ENCODE assay signal across 8 cellular contexts in the genomic region with DNA sequence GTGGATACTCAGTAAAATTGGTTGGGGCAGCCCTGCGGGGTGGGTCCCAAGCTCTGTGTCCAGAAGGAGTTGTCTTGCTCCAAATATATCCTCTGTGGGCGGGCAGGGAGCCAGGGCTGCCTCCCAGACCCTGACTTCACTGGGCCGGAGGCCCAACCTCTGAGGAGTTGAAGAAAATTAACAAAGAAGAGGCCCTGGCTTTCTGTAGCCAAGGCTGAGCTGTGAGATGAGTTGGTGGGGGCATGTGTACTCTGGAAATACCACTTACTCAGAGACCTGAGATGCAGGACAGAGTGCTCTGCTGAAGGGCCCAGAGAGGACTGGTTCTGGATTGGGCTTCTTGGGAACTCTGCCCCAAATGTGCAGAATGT.
DNase-seq lines count a peak whose midpoint lies in the region; ATAC-seq lines count a peak whose summit lies in the region.

No MANE protein-coding gene starts in this region.

- H3K4me1 Mint-ChIP-seq in activated T-helper 2 cell treated with anti-CD3 and anti-CD28 coated beads, Interferon-gamma antibody, Interleukin-2, Interleukin-4, amounts not matched to agents 10 μg/mL and 5 μg/mL and 100 μg/mL, durations not matched to agents 14 hours and 24 hours and 36 hours (ENCODE audit: low read depth), result peaks cover 37% of the 10 kb centered on the region

- intact Hi-C loops in activated T-helper 2 cell treated with anti-CD3 and anti-CD28 coated beads, Interferon-gamma antibody, Interleukin-2, Interleukin-4, amounts not matched to agents 10 μg/mL and 5 μg/mL and 100 μg/mL, durations not matched to agents 14 hours and 24 hours and 36 hours (cut with micrococcal nuclease), result no loop called here
- intact Hi-C loops in left cardiac atrium (cut with DNase I), result no loop called here

- H3K36me3 Mint-ChIP-seq in activated T-helper 2 cell treated with anti-CD3 and anti-CD28 coated beads, Interferon-gamma antibody, Interleukin-2, Interleukin-4, amounts not matched to agents 10 μg/mL and 5 μg/mL and 100 μg/mL, durations not matched to agents 14 hours and 24 hours and 36 hours (ENCODE audit: low read depth), result no peaks in the 10 kb centered on the region

- H3K9me3 Mint-ChIP-seq in activated T-helper 2 cell treated with anti-CD3 and anti-CD28 coated beads, Interferon-gamma antibody, Interleukin-2, Interleukin-4, amounts not matched to agents 10 μg/mL and 5 μg/mL and 100 μg/mL, durations not matched to agents 14 hours and 24 hours and 36 hours, result no peaks in the 10 kb centered on the region

- H3K27ac ChIP-seq in skin epidermis, result peak overlapping the region in 19 of 21 experiments; percentile 33 to 98 (median 89)

- ATAC-seq in left cardiac atrium, result peak; percentile 51 to 54
- no peak for ATAC-seq in HG03432 (IDR thresholded peaks at IDR 0.05; ENCODE audit: unreplicated experiment)

- H3K4me3 ChIP-seq in skin epidermis, result no peak overlapping the region

- peak overlapping the region; percentile 94 for H3K27ac Mint-ChIP-seq in activated T-helper 2 cell treated with anti-CD3 and anti-CD28 coated beads, Interferon-gamma antibody, Interleukin-2, Interleukin-4, amounts not matched to agents 10 μg/mL and 5 μg/mL and 100 μg/mL, durations not matched to agents 14 hours and 24 hours and 36 hours

- H3K27me3 Mint-ChIP-seq in activated T-helper 2 cell treated with anti-CD3 and anti-CD28 coated beads, Interferon-gamma antibody, Interleukin-2, Interleukin-4, amounts not matched to agents 10 μg/mL and 5 μg/mL and 100 μg/mL, durations not matched to agents 14 hours and 24 hours and 36 hours (ENCODE audit: low read depth), result no peaks in the 10 kb centered on the region

- DNase-seq in HCEC 1CT (peak; percentile 87), left cardiac atrium (peak; percentile 93), HuH-7.5 (ENCODE audit: low spot score) (no peak), NCI-H526 treated with DMSO at 0.1 percent for 48 hours (lab: John Stamatoyannopoulos, UW) (no peak)
- DNase-seq in activated T-helper 2 cell treated with anti-CD3 and anti-CD28 coated beads, Interferon-gamma antibody, Interleukin-2, Interleukin-4, amounts not matched to agents 10 μg/mL and 5 μg/mL and 100 μg/mL, durations not matched to agents 14 hours and 24 hours and 36 hours (ENCODE audit: low spot score), result no peak
- DNase-seq in activated effector memory CD4-positive, alpha-beta T cell treated with anti-CD3 and anti-CD28 coated beads, Interleukin-2, amount 50 U/mL, for 16 hours, result no peak

- H3K4me3 Mint-ChIP-seq in activated T-helper 2 cell treated with anti-CD3 and anti-CD28 coated beads, Interferon-gamma antibody, Interleukin-2, Interleukin-4, amounts not matched to agents 10 μg/mL and 5 μg/mL and 100 μg/mL, durations not matched to agents 14 hours and 24 hours and 36 hours (ENCODE audit: low read depth), result no peak overlapping the region

Comparison
In these comparisons a context has a peak if more than half of its experiments do, and no peak if none do; other contexts are left out.
1. DNase-seq: peak in HCEC 1CT (single experiment) and left cardiac atrium (single experiment); none in activated T-helper 2 cell treated with anti-CD3 and anti-CD28 coated beads, Interferon-gamma antibody, Interleukin-2, Interleukin-4, amounts not matched to agents 10 μg/mL and 5 μg/mL and 100 μg/mL, durations not matched to agents 14 hours and 24 hours and 36 hours (single experiment), HuH-7.5 (single experiment), NCI-H526 treated with DMSO at 0.1 percent for 48 hours (single experiment) and activated effector memory CD4-positive, alpha-beta T cell treated with anti-CD3 and anti-CD28 coated beads, Interleukin-2, amount 50 U/mL, for 16 hours (single experiment).